ENCODE assay signal across 9 cellular contexts in the genomic region with DNA sequence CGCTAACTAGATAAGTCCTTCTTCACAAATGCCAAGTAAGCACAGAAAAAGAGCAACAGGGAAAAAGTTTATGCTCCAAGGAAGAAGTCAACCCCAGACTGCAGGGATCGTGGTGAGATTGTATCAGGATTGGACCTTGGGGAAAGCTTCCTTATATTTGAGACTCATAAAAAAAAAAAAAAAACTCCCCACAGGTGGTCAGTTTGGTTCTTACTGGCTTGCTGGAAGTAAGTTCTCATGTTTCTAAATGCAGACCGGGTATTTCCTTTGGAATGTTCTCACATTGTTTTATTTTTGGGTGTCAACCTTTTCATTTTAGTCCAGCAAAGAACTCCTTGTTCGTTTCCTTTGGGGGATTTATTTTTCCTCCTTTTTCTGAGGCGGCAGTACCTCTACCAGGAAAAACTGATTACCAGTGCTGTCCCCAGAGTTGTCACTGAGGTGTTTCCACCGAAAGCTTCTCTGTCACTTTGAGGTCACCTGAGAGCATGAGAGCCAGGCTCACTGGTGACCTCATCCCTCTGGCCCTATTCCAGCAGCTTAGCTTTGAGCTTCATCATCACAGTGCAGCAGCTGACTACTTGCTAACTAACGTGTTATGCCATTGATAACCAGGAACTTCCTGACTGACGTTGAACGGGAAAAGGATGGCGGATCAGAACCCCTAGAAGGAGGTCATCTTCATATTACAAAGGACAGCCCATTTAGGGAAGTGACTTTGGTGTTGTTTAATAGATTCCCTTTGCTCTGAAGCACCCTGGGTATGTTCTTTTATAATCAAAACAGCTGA. TPM values are rescaled to one million over a fixed set of nuclear protein-coding genes. Genes with fewer than 3 reads are reported as not detected.
DNase-seq lines count a peak whose midpoint lies in the region; ATAC-seq and TF ChIP-seq lines count a peak whose summit lies in the region.
"Had no signal": no experiment of that assay in that cellular context is flagged by ENCODE, and none has a peak within 500 bp of the region (broad histone marks: within the 10 kb centered on the region; RNA-seq: fewer than 3 reads in every experiment).

No MANE protein-coding gene starts in this region.

- H3K27me3 Mint-ChIP-seq in endodermal cell (ENCODE audit: insufficient read depth) (no peaks in the 10 kb centered on the region), neural progenitor cell (ENCODE audit: insufficient read depth, low read depth) (peaks cover 2% of the 10 kb centered on the region)

- no peaks in the 10 kb centered on the region for H3F3A ChIP-seq in neural progenitor cell (ENCODE audit: low read depth)

- no peak overlapping the region for H3K4me2 ChIP-seq in neural progenitor cell

- DNase-seq in BE2C, result peak; percentile 27
- DNase-seq in NCI-H510A (lab: John Stamatoyannopoulos, UW), result peak; percentile 87
- DNase-seq in endodermal cell, result peak; percentile 50
- no peak for DNase-seq in neural progenitor cell (ENCODE audit: low spot score)
- no peak for DNase-seq in retina

- H3K27ac Mint-ChIP-seq in endodermal cell (peak overlapping the region; percentile 40), neural progenitor cell (peak overlapping the region; percentile 32)
- H3K27ac Mint-ChIP-seq: activated naive CD4-positive, alpha-beta T cell treated with anti-CD3 and anti-CD28 coated beads, Interleukin-2, amount 50 U/mL, for 24 hours had no signal

- peaks cover 21% of the 10 kb centered on the region for H3K4me1 Mint-ChIP-seq in endodermal cell
- peaks cover 2% of the 10 kb centered on the region for H3K4me1 Mint-ChIP-seq in neural progenitor cell
- H3K4me1 Mint-ChIP-seq: activated naive CD4-positive, alpha-beta T cell treated with anti-CD3 and anti-CD28 coated beads, Interleukin-2, amount 50 U/mL, for 24 hours had no signal

- H3K79me2 ChIP-seq in neural progenitor cell (ENCODE audit: low read depth), result no peaks in the 10 kb centered on the region

- no peaks in the 10 kb centered on the region for H3K9me3 ChIP-seq in BE2C
- H3K9me3 ChIP-seq in HEK293 (ENCODE audit: control insufficient read depth, insufficient read depth, low read depth, low read length), result no peaks in the 10 kb centered on the region
- no peaks in the 10 kb centered on the region for H3K9me3 ChIP-seq in endodermal cell (ENCODE audit: control insufficient read depth, low read length)
- H3K9me3 ChIP-seq in neural progenitor cell (ENCODE audit: low read depth), result no peaks in the 10 kb centered on the region

- H3K4me3 ChIP-seq in BE2C (ENCODE audit: low read depth, low read length), result no peak overlapping the region
- H3K4me3 ChIP-seq in HEK293 (ENCODE audit: low read depth, low read length), result no peak overlapping the region; the same call in 1 of the 2 replicates
- no peak overlapping the region for H3K4me3 ChIP-seq in endodermal cell (ENCODE audit: low read length)
- H3K4me3 ChIP-seq in neural progenitor cell, result no peak overlapping the region

- H3K4me3 Mint-ChIP-seq in endodermal cell (no peak overlapping the region), neural progenitor cell (no peak overlapping the region)
- H3K4me3 Mint-ChIP-seq: activated naive CD4-positive, alpha-beta T cell treated with anti-CD3 and anti-CD28 coated beads, Interleukin-2, amount 50 U/mL, for 24 hours had no signal

- H3K4me1 ChIP-seq in BE2C (no peaks in the 10 kb centered on the region), HEK293 (ENCODE audit: control insufficient read depth, insufficient read depth, low read length) (peaks cover 8% of the 10 kb centered on the region), endodermal cell (ENCODE audit: control insufficient read depth, insufficient read depth, low read length) (peaks cover 4% of the 10 kb centered on the region), neural progenitor cell (no peaks in the 10 kb centered on the region)

- no peak overlapping the region for H3K9ac ChIP-seq in endodermal cell (ENCODE audit: extremely low read depth, low read length, poor library complexity, severe bottlenecking)
- H3K9ac ChIP-seq in neural progenitor cell, result no peak overlapping the region

- ATAC-seq in GM18502 (IDR thresholded peaks at IDR 0.05; ENCODE audit: poor library complexity, unreplicated experiment) (no peak), HG02973 (IDR thresholded peaks at IDR 0.05; ENCODE audit: unreplicated experiment) (no peak)

- TF ChIP-seq CTCF in BE2C (IDR thresholded peaks at IDR 0.05; ENCODE audit: low read depth, low read length) (no peak), HEK293 (tag by site-specific recombination; IDR thresholded peaks at IDR 0.05) (no peak), endodermal cell (conservative IDR thresholded peaks at IDR 0.05) (no peak), neural progenitor cell (IDR thresholded peaks at IDR 0.05) (no peak)

- H3K9me3 Mint-ChIP-seq in endodermal cell (peaks cover 2% of the 10 kb centered on the region), neural progenitor cell (no peaks in the 10 kb centered on the region)
- H3K9me3 Mint-ChIP-seq: activated naive CD4-positive, alpha-beta T cell treated with anti-CD3 and anti-CD28 coated beads, Interleukin-2, amount 50 U/mL, for 24 hours had no signal

- H4K20me1 ChIP-seq in neural progenitor cell (ENCODE audit: low read depth), result no peaks in the 10 kb centered on the region

- H3K36me3 Mint-ChIP-seq in endodermal cell (ENCODE audit: low read depth), result no peaks in the 10 kb centered on the region
- H3K36me3 Mint-ChIP-seq in neural progenitor cell, result no peaks in the 10 kb centered on the region
- H3K36me3 Mint-ChIP-seq: activated naive CD4-positive, alpha-beta T cell treated with anti-CD3 and anti-CD28 coated beads, Interleukin-2, amount 50 U/mL, for 24 hours had no signal

- 73 to 86% methylated on average over 6 to 10 of the region's 10 CpGs for WGBS in endodermal cell (ENCODE audit: insufficient coverage in 1 of 2, insufficient read length in 1 of 2), 2 experiments

- no peak overlapping the region for H3K27ac ChIP-seq in HEK293 (ENCODE audit: extremely low read depth, low read depth, low read length)
- no peak overlapping the region for H3K27ac ChIP-seq in endodermal cell (ENCODE audit: low read depth, low read length)
- no peak overlapping the region for H3K27ac ChIP-seq in neural progenitor cell

- CTCF ChIA-PET in HEK293 (lab: Yijun Ruan, JAX), result interaction anchor here (1.7 kb wide), 1 partner anchor 12 kb away, joined by 5 read pairs; no protein-coding TSS in a partner anchor

- no peak overlapping the region for H2AFZ ChIP-seq in neural progenitor cell (replicated peaks)

- POLR2A ChIA-PET in HEK293 (lab: Yijun Ruan, JAX), result interaction anchor here (0.6 to 1.0 kb wide), 2 partner anchors 41 to 193 kb away, joined by 3 to 4 read pairs; no protein-coding TSS in a partner anchor

- H3K36me3 ChIP-seq in BE2C (no peaks in the 10 kb centered on the region), HEK293 (ENCODE audit: control insufficient read depth in 2 of 2, insufficient read depth in 1 of 2, low read length in 2 of 2) (no peaks in the 10 kb centered on the region), endodermal cell (ENCODE audit: control insufficient read depth, insufficient read depth, low read length) (no peaks in the 10 kb centered on the region), neural progenitor cell (no peaks in the 10 kb centered on the region)

- H3K27me3 ChIP-seq in BE2C (no peaks in the 10 kb centered on the region), endodermal cell (ENCODE audit: control insufficient read depth, insufficient read depth, low read length, poor library complexity, severe bottlenecking) (no peaks in the 10 kb centered on the region), neural progenitor cell (no peaks in the 10 kb centered on the region)

TF ChIP-seq in HEK293, 187 proteins besides CTCF, POLR2A, EP300 and RAD21 (continues in another document):
- TF ChIP-seq, protein P1, sequence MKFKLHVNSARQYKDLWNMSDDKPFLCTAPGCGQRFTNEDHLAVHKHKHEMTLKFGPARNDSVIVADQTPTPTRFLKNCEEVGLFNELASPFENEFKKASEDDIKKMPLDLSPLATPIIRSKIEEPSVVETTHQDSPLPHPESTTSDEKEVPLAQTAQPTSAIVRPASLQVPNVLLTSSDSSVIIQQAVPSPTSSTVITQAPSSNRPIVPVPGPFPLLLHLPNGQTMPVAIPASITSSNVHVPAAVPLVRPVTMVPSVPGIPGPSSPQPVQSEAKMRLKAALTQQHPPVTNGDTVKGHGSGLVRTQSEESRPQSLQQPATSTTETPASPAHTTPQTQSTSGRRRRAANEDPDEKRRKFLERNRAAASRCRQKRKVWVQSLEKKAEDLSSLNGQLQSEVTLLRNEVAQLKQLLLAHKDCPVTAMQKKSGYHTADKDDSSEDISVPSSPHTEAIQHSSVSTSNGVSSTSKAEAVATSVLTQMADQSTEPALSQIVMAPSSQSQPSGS (tag by site-specific recombination; IDR thresholded peaks at IDR 0.05; ENCODE audit: low read depth), result peak; percentile 90
- TF ChIP-seq ZNF169 (tag by site-specific recombination; IDR thresholded peaks at IDR 0.05) (no peak), ZNF530 (tag by site-specific recombination; IDR thresholded peaks at IDR 0.05; ENCODE audit: low read depth) (no peak), RBAK (tag by site-specific recombination; IDR thresholded peaks at IDR 0.05) (no peak), ZNF394 (tag by site-specific recombination; IDR thresholded peaks at IDR 0.05; ENCODE audit: borderline replicate concordance) (peak; percentile 67; the same call in 1 of the 2 replicates), ZNF404 (tag by site-specific recombination; IDR thresholded peaks at IDR 0.05) (no peak), ZNF529 (tag by site-specific recombination; IDR thresholded peaks at IDR 0.05; ENCODE audit: insufficient replicate concordance) (no peak), ZNF366 (tag by site-specific recombination; conservative IDR thresholded peaks at IDR 0.05) (peak; percentile 73), ZNF707 (tag by site-specific recombination; IDR thresholded peaks at IDR 0.05) (no peak), OVOL3 (tag by site-specific recombination; IDR thresholded peaks at IDR 0.05) (no peak)
- TF ChIP-seq, protein P2, sequence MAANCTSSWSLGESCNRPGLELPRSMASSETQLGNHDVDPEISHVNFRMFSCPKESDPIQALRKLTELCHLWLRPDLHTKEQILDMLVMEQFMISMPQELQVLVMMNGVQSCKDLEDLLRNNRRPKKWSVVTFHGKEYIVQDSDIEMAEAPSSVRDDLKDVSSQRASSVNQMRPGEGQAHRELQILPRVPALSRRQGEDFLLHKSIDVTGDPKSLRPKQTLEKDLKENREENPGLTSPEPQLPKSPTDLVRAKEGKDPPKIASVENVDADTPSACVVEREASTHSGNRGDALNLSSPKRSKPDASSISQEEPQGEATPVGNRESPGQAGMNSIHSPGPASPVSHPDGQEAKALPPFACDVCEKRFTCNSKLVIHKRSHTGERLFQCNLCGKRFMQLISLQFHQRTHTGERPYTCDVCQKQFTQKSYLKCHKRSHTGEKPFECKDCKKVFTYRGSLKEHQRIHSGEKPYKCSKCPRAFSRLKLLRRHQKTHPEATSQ (tag by site-specific recombination; IDR thresholded peaks at IDR 0.05), result no peak

RNA-seq across cellular contexts. Expression of a gene that starts 16.8 kb away (rescaled TPM):
- 0.15 TPM for polyA plus RNA-seq in BE2C (2012; ENCODE audit: insufficient read depth, insufficient read length, low read depth)
- total RNA-seq in endodermal cell (10 to 100 TPM in 1 of 2 donors, 1 to 10 TPM in 1; 1.7 to 13.5 TPM), neural progenitor cell (ENCODE audit: low replicate concordance) (0.03 and 0.15 TPM in 2 replicates)
- polyA plus RNA-seq in endodermal cell (2013, experiment 1 of 2), result 0.32 TPM
- polyA plus RNA-seq in endodermal cell (2013, experiment 2 of 2), result 0.37 TPM

Comparison
In these comparisons a context has a peak if more than half of its experiments do, and no peak if none do; other contexts are left out.
1. DNase-seq: peak in BE2C (single experiment), NCI-H510A (single experiment) and endodermal cell (single experiment); none in neural progenitor cell (single experiment) and retina (single experiment).